1 cellular context compared by ENCODE assay signal in the genomic region with DNA sequence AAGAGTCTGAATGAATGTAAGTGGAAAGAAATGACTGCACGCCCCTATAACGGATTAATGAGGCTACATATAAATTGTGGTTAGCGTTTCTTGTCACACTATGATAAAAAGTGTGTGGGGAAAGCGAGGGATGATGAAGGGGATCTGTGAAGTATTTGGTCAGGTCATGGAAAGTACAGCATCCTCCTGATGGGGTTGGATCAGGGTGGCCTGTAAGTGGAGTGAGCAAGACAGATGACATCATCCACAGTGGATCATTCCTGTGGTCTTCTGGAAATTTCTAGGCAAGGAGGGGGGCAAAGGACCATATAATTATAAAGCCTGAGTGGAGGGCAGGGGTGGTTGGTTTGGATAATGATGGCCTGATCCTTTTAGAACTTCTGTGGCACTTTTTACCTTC.
TF ChIP-seq lines count a peak whose summit lies in the region.

No MANE protein-coding gene starts in this region.

TF ChIP-seq in SK-N-SH treated with all-trans-retinoic acid at 6 μM for 48 hours, 23 proteins besides CTCF, POLR2A, EP300 and RAD21 (continued from another document):
- TF ChIP-seq, protein P1, sequence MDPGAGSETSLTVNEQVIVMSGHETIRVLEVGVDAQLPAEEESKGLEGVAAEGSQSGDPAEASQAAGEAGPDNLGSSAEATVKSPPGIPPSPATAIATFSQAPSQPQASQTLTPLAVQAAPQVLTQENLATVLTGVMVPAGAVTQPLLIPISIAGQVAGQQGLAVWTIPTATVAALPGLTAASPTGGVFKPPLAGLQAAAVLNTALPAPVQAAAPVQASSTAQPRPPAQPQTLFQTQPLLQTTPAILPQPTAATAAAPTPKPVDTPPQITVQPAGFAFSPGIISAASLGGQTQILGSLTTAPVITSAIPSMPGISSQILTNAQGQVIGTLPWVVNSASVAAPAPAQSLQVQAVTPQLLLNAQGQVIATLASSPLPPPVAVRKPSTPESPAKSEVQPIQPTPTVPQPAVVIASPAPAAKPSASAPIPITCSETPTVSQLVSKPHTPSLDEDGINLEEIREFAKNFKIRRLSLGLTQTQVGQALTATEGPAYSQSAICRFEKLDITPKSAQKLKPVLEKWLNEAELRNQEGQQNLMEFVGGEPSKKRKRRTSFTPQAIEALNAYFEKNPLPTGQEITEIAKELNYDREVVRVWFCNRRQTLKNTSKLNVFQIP (CRISPR knock-in tag; IDR thresholded peaks at IDR 0.05; ENCODE audit: borderline replicate concordance, low read depth): no peak
- TF ChIP-seq ZFP3 (CRISPR knock-in tag; IDR thresholded peaks at IDR 0.05) (no peak), ZNF565 (CRISPR knock-in tag; conservative IDR thresholded peaks at IDR 0.05; ENCODE audit: low read depth) (no peak)
